8 cellular contexts compared by ENCODE assay signal in the genomic region with DNA sequence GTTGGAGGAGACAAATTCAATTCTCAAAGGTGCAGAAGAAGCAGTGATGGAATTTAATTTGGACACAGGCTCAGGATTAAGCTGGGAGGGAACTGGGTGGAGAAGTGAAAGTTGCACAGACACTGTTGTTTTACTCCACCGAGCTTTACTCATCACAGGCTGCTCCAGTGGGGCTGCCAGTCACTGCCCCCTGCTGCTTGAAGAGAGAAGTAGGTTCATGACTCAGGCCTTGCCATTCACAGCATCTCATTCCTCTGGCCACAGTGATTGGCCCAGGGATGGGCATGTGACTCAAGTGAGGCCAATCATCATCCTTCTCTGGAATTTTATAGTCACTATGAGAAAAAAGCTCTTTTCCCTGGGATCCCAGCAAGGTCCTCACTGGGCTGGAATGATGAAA. TPM values are rescaled to one million over a fixed set of nuclear protein-coding genes. Genes with fewer than 3 reads are reported as not detected.
DNase-seq lines count a peak whose midpoint lies in the region; ATAC-seq and TF ChIP-seq lines count a peak whose summit lies in the region.

No MANE protein-coding gene starts in this region.

- H3K27me3 ChIP-seq in breast epithelium (no peaks in the 10 kb centered on the region), OCI-LY1 (ENCODE audit: insufficient read depth, low read length) (no peaks in the 10 kb centered on the region), lower lobe of right lung (ENCODE audit: low read depth) (no peaks in the 10 kb centered on the region)

- H3K4me2 ChIP-seq in OCI-LY1 (ENCODE audit: low read length): no peak overlapping the region

- no peak overlapping the region for H3K4me3 Mint-ChIP-seq in MCF 10A (ENCODE audit: unreplicated experiment)

- H2AFZ ChIP-seq in OCI-LY1 (ENCODE audit: low read length): no peak overlapping the region

- intact Hi-C loops in MCF 10A (cut with micrococcal nuclease) (loop anchor here (5.0 kb wide), 1 partner anchor 261 kb away; no protein-coding TSS in a partner anchor), breast epithelium (cut with DNase I; ENCODE audit: low total_unique reads) (no loop called here), lower lobe of right lung (cut with DNase I) (no loop called here)

- no peaks in the 10 kb centered on the region for H3K36me3 Mint-ChIP-seq in MCF 10A (ENCODE audit: insufficient read depth, unreplicated experiment)

- no peak overlapping the region for H3K4me3 ChIP-seq in breast epithelium
- H3K4me3 ChIP-seq in OCI-LY1 (ENCODE audit: low read depth, low read length, poor library complexity, severe bottlenecking): no peak overlapping the region
- no peak overlapping the region for H3K4me3 ChIP-seq in lower lobe of right lung

- H3K9me3 Mint-ChIP-seq in MCF 10A (ENCODE audit: unreplicated experiment): no peaks in the 10 kb centered on the region

- no peaks in the 10 kb centered on the region for H3K9me3 ChIP-seq in breast epithelium
- 0 out of 2 replicates have a peak, but pooled peaks cover 2% of the 10 kb centered on the region for H3K9me3 ChIP-seq in OCI-LY1 (ENCODE audit: low read length)
- H3K9me3 ChIP-seq in lower lobe of right lung: no peaks in the 10 kb centered on the region

- peaks cover 11% of the 10 kb centered on the region for H3K27me3 Mint-ChIP-seq in MCF 10A (ENCODE audit: insufficient read depth, unreplicated experiment)

- H3K79me2 ChIP-seq in OCI-LY1 (ENCODE audit: insufficient read depth, low read length): no peaks in the 10 kb centered on the region

- DNase-seq in MCF 10A (ENCODE audit: unreplicated experiment): peak; percentile 70
- DNase-seq in breast epithelium (ENCODE audit: low spot score in 2 of 2): no peak
- peak; percentile 52 for DNase-seq in activated effector memory CD4-positive, alpha-beta T cell treated with Interleukin-2 at 50 U/mL for 16 hours
- no peak for DNase-seq in lower lobe of right lung
- DNase-seq in DMS153 (lab: John Stamatoyannopoulos, UW): no peak
- no peak for DNase-seq in NCI-H2171 (lab: John Stamatoyannopoulos, UW)

- no peaks in the 10 kb centered on the region for H3K36me3 ChIP-seq in breast epithelium
- no peaks in the 10 kb centered on the region for H3K36me3 ChIP-seq in OCI-LY1 (ENCODE audit: insufficient read depth, low read length)
- no peaks in the 10 kb centered on the region for H3K36me3 ChIP-seq in lower lobe of right lung

- TF ChIP-seq CTCF in MCF 10A (IDR thresholded peaks at IDR 0.05; ENCODE audit: unreplicated experiment) (peak; percentile 23), breast epithelium (IDR thresholded peaks at IDR 0.05) (no peak), OCI-LY1 (IDR thresholded peaks at IDR 0.05; ENCODE audit: low read length) (peak; percentile 46; the same call in 1 of the 2 replicates), lower lobe of right lung (IDR thresholded peaks at IDR 0.05) (peak; percentile 36)

- ATAC-seq in HG02678 (IDR thresholded peaks at IDR 0.05; ENCODE audit: unreplicated experiment) (peak; percentile 63), lower lobe of right lung (peak; percentile 68 to 81)

- H3K27ac ChIP-seq in breast epithelium (no peak overlapping the region), OCI-LY1 (ENCODE audit: low read depth, low read length, poor library complexity, severe bottlenecking) (no peak overlapping the region), lower lobe of right lung (no peak overlapping the region)

- H3K27ac Mint-ChIP-seq in MCF 10A (ENCODE audit: low read depth, unreplicated experiment): no peak overlapping the region

- CTCF ChIA-PET in MCF 10A (lab: Yijun Ruan, JAX): interaction anchor here (0.6 kb wide), 2 partner anchors 147 to 271 kb away, joined by 3 to 4 read pairs; no protein-coding TSS in a partner anchor

- H3K9ac ChIP-seq in OCI-LY1 (ENCODE audit: low read length): no peak overlapping the region

- no peaks in the 10 kb centered on the region for H4K20me1 ChIP-seq in OCI-LY1 (ENCODE audit: insufficient read depth, low read length)

- H3K4me1 ChIP-seq in breast epithelium: no peaks in the 10 kb centered on the region
- H3K4me1 ChIP-seq in OCI-LY1 (ENCODE audit: insufficient read depth, low read length, severe bottlenecking): no peaks in the 10 kb centered on the region
- no peaks in the 10 kb centered on the region for H3K4me1 ChIP-seq in lower lobe of right lung

- TF ChIP-seq POLR2A in breast epithelium (IDR thresholded peaks at IDR 0.05): no peak

- no peaks in the 10 kb centered on the region for H3F3A ChIP-seq in OCI-LY1 (ENCODE audit: insufficient read depth, low read length)

- no TSS peak for BruUV-seq in MCF 10A (replicated peaks; lab: Mats Ljungman, UMichigan)

- H3K4me1 Mint-ChIP-seq in MCF 10A (ENCODE audit: insufficient read depth, unreplicated experiment): no peaks in the 10 kb centered on the region

- POLR2A ChIA-PET in MCF 10A (lab: Yijun Ruan, JAX): no interaction called here

- no peaks in the 10 kb centered on the region for H3K9me2 ChIP-seq in OCI-LY1 (ENCODE audit: low read depth, low read length)

RNA-seq across cellular contexts. Expression of a gene that starts 11.8 kb away (rescaled TPM):
- total RNA-seq in MCF 10A (2022): 0.44 TPM in 1 of 2 replicates, not detected in the other
- 1 to 10 TPM in 1 of 3 donors, under 1 TPM in 2; 0.96 to 1.9 (median 0.98) TPM for total RNA-seq in breast epithelium
- 1.8 TPM for total RNA-seq in lower lobe of right lung

Comparison
In these comparisons a context has a peak if more than half of its experiments do, and no peak if none do; other contexts are left out.
1. DNase-seq: peak in MCF 10A (single experiment) and activated effector memory CD4-positive, alpha-beta T cell treated with Interleukin-2 at 50 U/mL for 16 hours (single experiment); none in breast epithelium (0 of 2), lower lobe of right lung (single experiment), DMS153 (single experiment) and NCI-H2171 (single experiment).
2. CTCF ChIP-seq: peak in MCF 10A (single experiment), OCI-LY1 (single experiment) and lower lobe of right lung (single experiment); none in breast epithelium (0 of 3).